10 cellular contexts compared by ENCODE assay signal in the genomic region with DNA sequence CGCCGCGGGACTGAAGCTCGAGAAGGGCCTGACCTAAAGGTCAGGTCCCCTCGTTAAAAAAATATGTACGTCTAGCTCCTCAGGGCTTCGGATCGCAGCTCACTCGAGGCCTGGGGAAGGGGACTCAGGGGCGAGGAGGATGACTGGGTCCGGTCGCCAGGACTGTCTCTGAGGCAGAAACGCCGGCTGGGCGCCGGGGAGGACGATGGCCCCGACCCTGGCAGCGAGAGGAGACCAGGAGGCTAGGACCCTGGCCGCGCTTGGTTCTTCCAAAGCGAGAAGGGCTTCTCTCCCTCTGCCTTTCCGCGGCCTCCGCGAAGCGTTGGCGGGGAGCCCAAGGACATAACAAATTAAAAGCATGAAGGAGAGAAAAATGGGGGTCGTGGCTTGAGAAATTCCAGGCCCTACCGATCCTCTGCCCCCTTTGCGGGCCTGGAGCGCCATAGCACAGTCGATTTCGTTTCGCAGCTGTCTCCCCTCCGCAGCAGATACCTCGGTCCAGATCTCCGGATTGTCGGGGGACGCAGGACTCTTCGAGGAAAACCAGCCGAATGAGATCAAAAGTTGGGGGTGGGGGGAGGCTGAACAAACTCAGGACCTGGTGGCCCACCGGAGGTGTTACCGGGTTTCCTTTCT. TPM values are rescaled to one million over a fixed set of nuclear protein-coding genes. Genes with fewer than 3 reads are reported as not detected.
DNase-seq lines count a peak whose midpoint lies in the region; ATAC-seq and TF ChIP-seq lines count a peak whose summit lies in the region.
"Had no signal": no experiment of that assay in that cellular context is flagged by ENCODE, and none has a peak within 500 bp of the region (broad histone marks: within the 10 kb centered on the region; RNA-seq: fewer than 3 reads in every experiment).

No MANE protein-coding gene starts in this region.

- WGBS in hepatocyte (ENCODE audit: low lambda C conversion rate, missing lambda C conversion rate), result 6% methylated on average over 44 of the region's 44 CpGs

- H3K27ac Mint-ChIP-seq in Caco-2 (ENCODE audit: unreplicated experiment) (no peak overlapping the region), chondrocyte (ENCODE audit: unreplicated experiment) (no peak overlapping the region)

- H3K79me2 ChIP-seq in MM.1S (ENCODE audit: low read length) (no peaks in the 10 kb centered on the region), hepatocyte (no peaks in the 10 kb centered on the region)

- H3K36me3 Mint-ChIP-seq in Caco-2 (ENCODE audit: insufficient read depth, unreplicated experiment), result peaks cover 4% of the 10 kb centered on the region
- H3K36me3 Mint-ChIP-seq in chondrocyte (ENCODE audit: low read depth), result peaks cover 7% of the 10 kb centered on the region

- ATAC-seq in HG02981 (IDR thresholded peaks at IDR 0.05; ENCODE audit: unreplicated experiment) (no peak), GM19463 (IDR thresholded peaks at IDR 0.05; ENCODE audit: unreplicated experiment) (no peak)

- DNase-seq in Caco-2, result no peak
- DNase-seq in MM.1S, result no peak
- no peak for DNase-seq in hepatocyte (ENCODE audit: low spot score)
- DNase-seq in NCI-H510A (lab: John Stamatoyannopoulos, UW), result no peak
- no peak for DNase-seq in chondrocyte (ENCODE audit: low spot score)

- POLR2A ChIA-PET in Caco-2 (lab: Charles Lee), result interaction anchor here (0.6 to 1.3 kb wide), 3 partner anchors 12 to 190 kb away, joined by 3 to 5 read pairs (median 4); a partner anchor contains a TSS

- H3K27ac ChIP-seq in MM.1S (ENCODE audit: low read length), result no peak overlapping the region
- no peak overlapping the region for H3K27ac ChIP-seq in hepatocyte
- peak overlapping the region; percentile 99 for H3K27ac ChIP-seq in rectal smooth muscle tissue (ENCODE audit: low read depth, low read length)

- no TSS peak for BruUV-seq in Caco-2 (replicated peaks; lab: Mats Ljungman, UMichigan)

- H3K9me3 ChIP-seq in Caco-2, result no peaks in the 10 kb centered on the region
- H3K9me3 ChIP-seq in MM.1S (replicated peaks; ENCODE audit: insufficient read depth, low read length), result no peaks in the 10 kb centered on the region
- no peaks in the 10 kb centered on the region for H3K9me3 ChIP-seq in hepatocyte (ENCODE audit: low read depth)
- H3K9me3 ChIP-seq: MG63 had no signal

- H3K9me3 Mint-ChIP-seq in Caco-2 (ENCODE audit: unreplicated experiment) (no peaks in the 10 kb centered on the region), chondrocyte (ENCODE audit: low read depth) (peaks cover 6% of the 10 kb centered on the region)

- no peak overlapping the region for H2AFZ ChIP-seq in MM.1S (ENCODE audit: low read length)
- H2AFZ ChIP-seq in hepatocyte, result no peak overlapping the region

- H4K20me1 ChIP-seq in MM.1S (ENCODE audit: insufficient read depth, low read length) (no peaks in the 10 kb centered on the region), hepatocyte (ENCODE audit: insufficient read depth, poor library complexity, severe bottlenecking) (no peaks in the 10 kb centered on the region)

- no peaks in the 10 kb centered on the region for H3K9me2 ChIP-seq in MM.1S (replicated peaks; ENCODE audit: insufficient read depth, low read length)
- H3K9me2 ChIP-seq in hepatocyte (replicated peaks; ENCODE audit: insufficient read depth), result no peaks in the 10 kb centered on the region

- H3K27me3 ChIP-seq in Caco-2 (replicated peaks; ENCODE audit: control insufficient read depth, insufficient read depth, low read length) (no peaks in the 10 kb centered on the region), MM.1S (replicated peaks; ENCODE audit: insufficient read depth, low read length) (peaks cover 76% of the 10 kb centered on the region), hepatocyte (peaks cover 98% of the 10 kb centered on the region), rectal smooth muscle tissue (ENCODE audit: control insufficient read depth, insufficient read depth, low read length) (peaks cover 21% of the 10 kb centered on the region)

- H3K9ac ChIP-seq in MM.1S (ENCODE audit: low read length) (no peak overlapping the region), rectal smooth muscle tissue (ENCODE audit: low read length) (peak overlapping the region; percentile 57)

- H3K4me2 ChIP-seq in MM.1S (ENCODE audit: low read depth, low read length), result peak overlapping the region; percentile 50; the same call in 1 of the 2 replicates
- H3K4me2 ChIP-seq in hepatocyte, result peak overlapping the region; percentile 79

- intact Hi-C loops in Caco-2 (cut with micrococcal nuclease; ENCODE audit: unreplicated experiment), result no loop called here

- H3K4me1 Mint-ChIP-seq in Caco-2 (ENCODE audit: low read depth, unreplicated experiment) (peaks cover 8% of the 10 kb centered on the region), chondrocyte (ENCODE audit: low read depth) (peaks cover 25% of the 10 kb centered on the region)

- TF ChIP-seq CTCF in Caco-2 (IDR thresholded peaks at IDR 0.05; ENCODE audit: insufficient read depth in 1 of 2, low read depth in 1 of 2, low read length in 1 of 2, severe bottlenecking in 1 of 2, unreplicated experiment in 1 of 2) (no peak), MM.1S (IDR thresholded peaks at IDR 0.05; ENCODE audit: low read length) (no peak), hepatocyte (IDR thresholded peaks at IDR 0.05; ENCODE audit: poor library complexity) (no peak), chondrocyte (IDR thresholded peaks at IDR 0.05) (no peak)

- H3K4me3 Mint-ChIP-seq in Caco-2 (ENCODE audit: unreplicated experiment), result peak overlapping the region; percentile 70
- H3K4me3 Mint-ChIP-seq in chondrocyte (ENCODE audit: unreplicated experiment), result no peak overlapping the region
- H3K4me3 Mint-ChIP-seq: T-helper 1 cell treated with Interleukin-12 subunit alpha and Interleukin-12 subunit beta and Interleukin-4 antibody, amounts not matched to agents 30 μg/mL and 1 μg/mL, for 36 hours had no signal

- H3K4me3 ChIP-seq in Caco-2 (ENCODE audit: low read depth, low read length), result peak overlapping the region; percentile 32
- no peak overlapping the region; the same call in 1 of the 2 replicates for H3K4me3 ChIP-seq in MM.1S (ENCODE audit: low read length)
- no peak overlapping the region for H3K4me3 ChIP-seq in hepatocyte
- H3K4me3 ChIP-seq in rectal smooth muscle tissue (ENCODE audit: low read length), result peak overlapping the region; percentile 57
- H3K4me3 ChIP-seq: MG63 had no signal

- no peaks in the 10 kb centered on the region for H3K27me3 Mint-ChIP-seq in Caco-2 (ENCODE audit: insufficient read depth, unreplicated experiment)
- peaks cover 82% of the 10 kb centered on the region for H3K27me3 Mint-ChIP-seq in chondrocyte (ENCODE audit: low read depth)

- CTCF ChIA-PET in Caco-2 (lab: Charles Lee), result interaction anchor here (1.1 to 1.3 kb wide), 2 partner anchors 12 to 100 kb away, joined by 4 to 5 read pairs; no protein-coding TSS in a partner anchor

- H3K4me1 ChIP-seq in Caco-2 (peaks cover 8% of the 10 kb centered on the region; the same call in 1 of the 2 replicates), MM.1S (ENCODE audit: low read length) (no peaks in the 10 kb centered on the region), hepatocyte (ENCODE audit: insufficient read depth) (peaks cover 29% of the 10 kb centered on the region), rectal smooth muscle tissue (ENCODE audit: control insufficient read depth, insufficient read depth, low read length) (peaks cover 4% of the 10 kb centered on the region)

- H3K36me3 ChIP-seq in Caco-2 (ENCODE audit: control insufficient read depth, insufficient read depth, low read length) (no peaks in the 10 kb centered on the region), MM.1S (replicated peaks; ENCODE audit: insufficient read depth, low read length) (no peaks in the 10 kb centered on the region), hepatocyte (replicated peaks; ENCODE audit: insufficient read depth, low read depth) (no peaks in the 10 kb centered on the region), rectal smooth muscle tissue (ENCODE audit: control insufficient read depth, insufficient read depth, low read length) (no peaks in the 10 kb centered on the region)
- H3K36me3 ChIP-seq: MG63 had no signal

- H3F3A ChIP-seq in MM.1S (ENCODE audit: insufficient read depth, low read length), result no peaks in the 10 kb centered on the region

RNA-seq across cellular contexts. Expression of a gene that starts 3.1 kb away (rescaled TPM):
- 0.37 and 0.43 TPM in 2 replicates for total RNA-seq in Caco-2 (2022)
- total RNA-seq in hepatocyte, result 0.17 and 0.24 TPM in 2 replicates
- polyA plus RNA-seq in hepatocyte, result not detected in 2 replicates
- total RNA-seq in chondrocyte, result not detected in 3 replicates

Comparison
In these comparisons a context has a peak if more than half of its experiments do, and no peak if none do; other contexts are left out.
1. H3K4me3 ChIP-seq: peak in Caco-2 (single experiment) and rectal smooth muscle tissue (single experiment); none in MM.1S (single experiment) and hepatocyte (single experiment).